8 cellular contexts compared by ENCODE assay signal in genomic region chr19:632228-633067, GRCh38. TPM values are rescaled to one million over a fixed set of nuclear protein-coding genes. Genes with fewer than 3 reads are reported as not detected.
DNase-seq lines count a peak whose midpoint lies in the region; ATAC-seq and TF ChIP-seq lines count a peak whose summit lies in the region.

No MANE protein-coding gene starts in this region.

- no peak for TF ChIP-seq EP300 in transverse colon (IDR thresholded peaks at IDR 0.05; ENCODE audit: low read depth)

- peak; percentile 3 for ATAC-seq in HG03565 (IDR thresholded peaks at IDR 0.05; ENCODE audit: unreplicated experiment)
- ATAC-seq in T-helper 17 cell = no peak

- no peaks in the 10 kb centered on the region for H3K27me3 Mint-ChIP-seq in T-helper 17 cell

- H3K36me3 Mint-ChIP-seq in T-helper 17 cell (ENCODE audit: low read depth) = peaks cover 4% of the 10 kb centered on the region

- intact Hi-C loops in transverse colon (cut with DNase I; ENCODE audit: low total_unique reads) = no loop called here

- H3K27ac Mint-ChIP-seq in T-helper 17 cell = peak overlapping the region; percentile 90

- no peaks in the 10 kb centered on the region for H3K9me3 ChIP-seq in T-helper 17 cell (ENCODE audit: control insufficient read depth, low read length, poor library complexity, severe bottlenecking)
- H3K9me3 ChIP-seq in effector memory CD4-positive, alpha-beta T cell (ENCODE audit: control insufficient read depth, low read length) = no peaks in the 10 kb centered on the region
- H3K9me3 ChIP-seq in muscle layer of colon (ENCODE audit: low read length) = no peaks in the 10 kb centered on the region
- no peaks in the 10 kb centered on the region for H3K9me3 ChIP-seq in transverse colon

- peak overlapping the region; percentile 89 for H3K4me3 ChIP-seq in effector memory CD4-positive, alpha-beta T cell (ENCODE audit: insufficient read depth, low read depth, low read length, poor library complexity, severe bottlenecking)
- H3K4me3 ChIP-seq in muscle layer of colon (ENCODE audit: low read depth in 1 of 2, low read length in 2 of 2) (peak overlapping the region; percentile 91 to 95), transverse colon (peak overlapping the region; percentile 93 to 100 (median 96))

- TF ChIP-seq POLR2A in transverse colon (IDR thresholded peaks at IDR 0.05) = peak; percentile 8

- H3K27me3 ChIP-seq in effector memory CD4-positive, alpha-beta T cell (replicated peaks; ENCODE audit: control insufficient read depth, insufficient read depth, low read length, poor library complexity, severe bottlenecking) = no peaks in the 10 kb centered on the region
- H3K27me3 ChIP-seq in muscle layer of colon (ENCODE audit: control insufficient read depth in 1 of 2, insufficient read depth in 2 of 2, low read length in 2 of 2) = no peaks in the 10 kb centered on the region
- no peaks in the 10 kb centered on the region for H3K27me3 ChIP-seq in transverse colon

- peak; percentile 25 to 28 for DNase-seq in AML-193 (lab: John Stamatoyannopoulos, UW)
- DNase-seq in GM19238 (ENCODE audit: insufficient read length, low spot score) = peak; percentile 79
- DNase-seq in T-helper 17 cell = no peak
- no peak for DNase-seq in effector memory CD4-positive, alpha-beta T cell
- peak; percentile 78 for DNase-seq in transverse colon
- no peak for DNase-seq in NCI-H2029 treated with DMSO at 0.1 percent for 48 hours (lab: John Stamatoyannopoulos, UW)

- H3K4me1 ChIP-seq in effector memory CD4-positive, alpha-beta T cell (ENCODE audit: control insufficient read depth, insufficient read depth, low read length, poor library complexity, severe bottlenecking) = peaks cover 15% of the 10 kb centered on the region
- H3K4me1 ChIP-seq in muscle layer of colon (ENCODE audit: insufficient read depth, low read length) (peaks cover 17% of the 10 kb centered on the region), transverse colon (peaks cover 17 to 25% (median 21%) of the 10 kb centered on the region in 4 donors)

- peak overlapping the region; percentile 78 for H3K27ac ChIP-seq in effector memory CD4-positive, alpha-beta T cell (ENCODE audit: insufficient read depth, low read length, poor library complexity, severe bottlenecking)
- peak overlapping the region; percentile 62 for H3K27ac ChIP-seq in muscle layer of colon (ENCODE audit: low read depth, low read length)
- peak overlapping the region; percentile 88 to 95 (median 90) for H3K27ac ChIP-seq in transverse colon

- peak overlapping the region; percentile 96 for H3K4me3 Mint-ChIP-seq in T-helper 17 cell

- peak overlapping the region; percentile 49 for H3K9ac ChIP-seq in muscle layer of colon (ENCODE audit: low read length)

- no peak for TF ChIP-seq CTCF in transverse colon (IDR thresholded peaks at IDR 0.05)

- H3K4me1 Mint-ChIP-seq in T-helper 17 cell = peaks cover 14% of the 10 kb centered on the region

- WGBS in transverse colon (ENCODE audit: low coverage in 1 of 2), 2 donors = 19% methylated on average over 47 of the region's 47 CpGs; no CpG with 5 or more reads in 1 of the 2 donors

- in situ Hi-C loops in transverse colon (cut with MboI; ENCODE audit: low pct_ligation_motif_present in 1 of 4, low pct_unique_long_range_greater_than_20kb in 1 of 4, low sequenced_read_pairs in 3 of 4) = no loop called here

- H3K36me3 ChIP-seq in effector memory CD4-positive, alpha-beta T cell (ENCODE audit: control insufficient read depth, insufficient read depth, low read length) = peaks cover 11% of the 10 kb centered on the region
- H3K36me3 ChIP-seq in muscle layer of colon (ENCODE audit: insufficient read depth, low read length) (no peaks in the 10 kb centered on the region), transverse colon (peaks cover 0 to 13% (median 6%) of the 10 kb centered on the region in 4 donors)

RNA-seq across cellular contexts. Expression of gene POLRMT, which starts 0.9 kb away (rescaled TPM):
- total RNA-seq in T-helper 17 cell (10 to 100 TPM; 61.3 to 64.7 TPM), transverse colon (100 to 1,000 TPM in 1 of 4 donors, 10 to 100 TPM in 3; 45.9 to 114 (median 63.9) TPM)

RNA-seq across cellular contexts. Expression of gene FGF22, which starts 7.2 kb away (rescaled TPM):
- total RNA-seq in T-helper 17 cell (under 1 TPM; 0.65 to 0.68 TPM), transverse colon (not detected)

RNA-seq across cellular contexts. Expression of gene RNF126, which starts 30.6 kb away (rescaled TPM):
- total RNA-seq in T-helper 17 cell = 100 to 1,000 TPM; 105 to 126 TPM
- total RNA-seq in transverse colon = 100 to 1,000 TPM in 2 of 4 donors, 10 to 100 TPM in 2; 88.6 to 148 (median 102) TPM

RNA-seq across cellular contexts. Expression of gene HCN2, which starts 42.8 kb away (rescaled TPM):
- total RNA-seq in T-helper 17 cell (1 to 10 TPM; 1.1 to 3.0 TPM), transverse colon (under 1 TPM in 3 of 4 donors, not detected in 1; 0.14 to 1.00 (median 0.64) TPM)

RNA-seq across cellular contexts. Expression of gene FSTL3, which starts 43.7 kb away (rescaled TPM):
- total RNA-seq in T-helper 17 cell (1 to 10 TPM; 1.3 to 2.0 TPM), transverse colon (10 to 100 TPM; 14.1 to 37.9 (median 31.2) TPM)

Comparison
In these comparisons a context has a peak if more than half of its experiments do, and no peak if none do; other contexts are left out.
1. DNase-seq: peak in AML-193 (2 of 2), GM19238 (single experiment) and transverse colon (single experiment); none in T-helper 17 cell (0 of 3), effector memory CD4-positive, alpha-beta T cell (0 of 3) and NCI-H2029 treated with DMSO at 0.1 percent for 48 hours (single experiment).
2. Peak in every context shown above with its lines, with median percentiles within 50 percentile points of each other: H3K27ac ChIP-seq and H3K4me3 ChIP-seq.